In genomic region chr17:30165960-30166359, GRCh38 we compare ENCODE assay signal across 22 cellular contexts.
"Had no signal": no experiment of that assay in that cellular context is flagged by ENCODE, and none has a peak within 500 bp of the region (broad histone marks: within the 10 kb centered on the region; RNA-seq: fewer than 3 reads in every experiment).

No MANE protein-coding gene starts in this region.

- DNase-seq: activated CD4-positive, alpha-beta memory T cell treated with anti-CD3 and anti-CD28 coated beads, Interleukin-2, amount 10 ng/mL, durations not matched to agents 7 days and 5 days; activated CD4-positive, alpha-beta T cell treated with anti-CD3 and anti-CD28 coated beads, Interleukin-2, amount 10 ng/mL, durations not matched to agents 24 days and 14 days; activated effector memory CD4-positive, alpha-beta T cell treated with anti-CD3 and anti-CD28 coated beads, Interleukin-2, amount 50 U/mL, for 16 hours; activated naive CD4-positive, alpha-beta T cell treated with anti-CD3 and anti-CD28 coated beads, Interleukin-2, amount 10 ng/mL, durations not matched to agents 7 days and 5 days; activated T-cell treated with anti-CD3 and anti-CD28 coated beads for 4 hours; amygdala; cerebellar nuclear complex; cortex of kidney; endodermal cell; heart right ventricle; left colon; mesenchymal stem cell; naive thymus-derived CD4-positive, alpha-beta T cell; occipital lobe; posterior cingulate gyrus; right lobe of liver; small intestine; stimulated activated CD4-positive, alpha-beta T cell treated with anti-CD3 and anti-CD28 coated beads, Interleukin-2, amount 100 ng/mL, for 24 hours; transverse colon had no signal

- ATAC-seq: heart right ventricle; left colon; naive thymus-derived CD4-positive, alpha-beta T cell; right lobe of liver; stimulated activated memory B cell treated with anti-CD40 and anti-IgM and Interleukin-4, amounts not matched to agents 10 μg/mL and 1 μg/mL and 100 μg/mL, for 72 hours had no signal

- H3K9me3 ChIP-seq: right lobe of liver, transverse colon had no signal

- H3K4me3 Mint-ChIP-seq: activated CD4-positive, alpha-beta memory T cell treated with anti-CD3 and anti-CD28 coated beads, Interleukin-2, amount 10 ng/mL, durations not matched to agents 7 days and 5 days; activated CD4-positive, alpha-beta T cell treated with anti-CD3 and anti-CD28 coated beads, Interleukin-2, amount 10 ng/mL, durations not matched to agents 24 days and 14 days; activated naive CD4-positive, alpha-beta T cell treated with anti-CD3 and anti-CD28 coated beads, Interleukin-2, amount 10 ng/mL, durations not matched to agents 7 days and 5 days; endodermal cell; naive thymus-derived CD4-positive, alpha-beta T cell; neural crest cell; stimulated activated memory B cell treated with anti-CD40 and anti-IgM and Interleukin-4, amounts not matched to agents 10 μg/mL and 1 μg/mL and 100 μg/mL, for 72 hours had no signal

- H3K27ac ChIP-seq: epithelial cell of prostate, heart right ventricle, right lobe of liver, transverse colon had no signal

- H3K27me3 Mint-ChIP-seq: activated CD4-positive, alpha-beta memory T cell treated with anti-CD3 and anti-CD28 coated beads, Interleukin-2, amount 10 ng/mL, durations not matched to agents 7 days and 5 days; activated CD4-positive, alpha-beta T cell treated with anti-CD3 and anti-CD28 coated beads, Interleukin-2, amount 10 ng/mL, durations not matched to agents 24 days and 14 days; activated naive CD4-positive, alpha-beta T cell treated with anti-CD3 and anti-CD28 coated beads, Interleukin-2, amount 10 ng/mL, durations not matched to agents 7 days and 5 days; naive thymus-derived CD4-positive, alpha-beta T cell; stimulated activated memory B cell treated with anti-CD40 and anti-IgM and Interleukin-4, amounts not matched to agents 10 μg/mL and 1 μg/mL and 100 μg/mL, for 72 hours had no signal

- H3K4me1 Mint-ChIP-seq: neural crest cell had no signal

- H3K27ac Mint-ChIP-seq: activated CD4-positive, alpha-beta memory T cell treated with anti-CD3 and anti-CD28 coated beads, Interleukin-2, amount 10 ng/mL, durations not matched to agents 7 days and 5 days; activated CD4-positive, alpha-beta T cell treated with anti-CD3 and anti-CD28 coated beads, Interleukin-2, amount 10 ng/mL, durations not matched to agents 24 days and 14 days; activated naive CD4-positive, alpha-beta T cell treated with anti-CD3 and anti-CD28 coated beads, Interleukin-2, amount 10 ng/mL, durations not matched to agents 7 days and 5 days; endodermal cell; stimulated activated memory B cell treated with anti-CD40 and anti-IgM and Interleukin-4, amounts not matched to agents 10 μg/mL and 1 μg/mL and 100 μg/mL, for 72 hours had no signal

- H3K4me1 ChIP-seq: heart right ventricle had no signal

- H3K36me3 ChIP-seq: right lobe of liver, transverse colon had no signal

- H3K9me3 Mint-ChIP-seq: activated CD4-positive, alpha-beta memory T cell treated with anti-CD3 and anti-CD28 coated beads, Interleukin-2, amount 10 ng/mL, durations not matched to agents 7 days and 5 days; activated CD4-positive, alpha-beta T cell treated with anti-CD3 and anti-CD28 coated beads, Interleukin-2, amount 10 ng/mL, durations not matched to agents 24 days and 14 days; activated naive CD4-positive, alpha-beta T cell treated with anti-CD3 and anti-CD28 coated beads, Interleukin-2, amount 10 ng/mL, durations not matched to agents 7 days and 5 days; endodermal cell; naive thymus-derived CD4-positive, alpha-beta T cell; neural crest cell; stimulated activated memory B cell treated with anti-CD40 and anti-IgM and Interleukin-4, amounts not matched to agents 10 μg/mL and 1 μg/mL and 100 μg/mL, for 72 hours had no signal

- H3K4me3 ChIP-seq: heart right ventricle, right lobe of liver, transverse colon had no signal

- H3K27me3 ChIP-seq: heart right ventricle, right lobe of liver, transverse colon had no signal
